ENCODE assay signal across 20 cellular contexts in genomic region chr2:96863575-96864342, GRCh38. TPM values are rescaled to one million over a fixed set of nuclear protein-coding genes. Genes with fewer than 3 reads are reported as not detected.
A peak's percentile ranks its signal among the peaks of the same experiment; 100 is the strongest.
DNase-seq lines count a peak whose midpoint lies in the region; ATAC-seq and TF ChIP-seq lines count a peak whose summit lies in the region.
"Had no signal": no experiment of that assay in that cellular context is flagged by ENCODE, and none has a peak within 500 bp of the region (broad histone marks: within the 10 kb centered on the region; RNA-seq: fewer than 3 reads in every experiment).

No MANE protein-coding gene starts in this region.

- no peaks in the 10 kb centered on the region for H3K27me3 ChIP-seq in gastroesophageal sphincter
- no peaks in the 10 kb centered on the region for H3K27me3 ChIP-seq in sigmoid colon
- H3K27me3 ChIP-seq in tibial artery: no peaks in the 10 kb centered on the region

- intact Hi-C loops in CD14-positive monocyte (cut with micrococcal nuclease) (no loop called here), sigmoid colon (cut with DNase I) (loop anchor here (10.0 kb wide), 1 partner anchor 329 kb away; the partner anchor contains the start of gene ARID5A), tibial artery (cut with DNase I; ENCODE audit: low total_unique reads) (no loop called here)

- in situ Hi-C loops in G401 (cut with HindIII; ENCODE audit: low sequenced_read_pairs): no loop called here

- TF ChIP-seq EP300 in gastroesophageal sphincter (IDR thresholded peaks at IDR 0.05) (no peak), sigmoid colon (IDR thresholded peaks at IDR 0.05) (no peak)

- peak overlapping the region in 6 of 7 donors; percentile 19 to 89 (median 72) for H3K27ac Mint-ChIP-seq in CD14-positive monocyte
- H3K27ac Mint-ChIP-seq in stimulated activated memory B cell treated with anti-CD40 and anti-IgM and Interleukin-4, amounts not matched to agents 10 μg/mL and 1 μg/mL and 100 μg/mL, for 72 hours: no peak overlapping the region
- H3K27ac Mint-ChIP-seq: B cell had no signal

- peaks cover 0 to 3% (median 1%) of the 10 kb centered on the region in 7 donors for H3K9me3 Mint-ChIP-seq in CD14-positive monocyte
- no peaks in the 10 kb centered on the region for H3K9me3 Mint-ChIP-seq in stimulated activated memory B cell treated with anti-CD40 and anti-IgM and Interleukin-4, amounts not matched to agents 10 μg/mL and 1 μg/mL and 100 μg/mL, for 72 hours
- H3K9me3 Mint-ChIP-seq: CD8-positive, alpha-beta memory T cell had no signal

- peak overlapping the region in 1 of 2 donors; percentile 75 for H3K4me3 Mint-ChIP-seq in CD14-positive monocyte
- H3K4me3 Mint-ChIP-seq in stimulated activated memory B cell treated with anti-CD40 and anti-IgM and Interleukin-4, amounts not matched to agents 10 μg/mL and 1 μg/mL and 100 μg/mL, for 72 hours: no peak overlapping the region
- H3K4me3 Mint-ChIP-seq: B cell had no signal

- TF ChIP-seq POLR2A in gastroesophageal sphincter (IDR thresholded peaks at IDR 0.05) (no peak), sigmoid colon (IDR thresholded peaks at IDR 0.05) (no peak)

- H3K4me1 ChIP-seq in gastroesophageal sphincter: peaks cover 0 to 91% (median 37%) of the 10 kb centered on the region in 3 donors
- peaks cover 0 to 83% (median 79%) of the 10 kb centered on the region in 4 donors for H3K4me1 ChIP-seq in sigmoid colon
- H3K4me1 ChIP-seq in tibial artery: peaks cover 0 to 64% (median 44%) of the 10 kb centered on the region in 4 donors

- peaks cover 60% of the 10 kb centered on the region for H3K4me1 Mint-ChIP-seq in CD14-positive monocyte
- H3K4me1 Mint-ChIP-seq in stimulated activated memory B cell treated with anti-CD40 and anti-IgM and Interleukin-4, amounts not matched to agents 10 μg/mL and 1 μg/mL and 100 μg/mL, for 72 hours: peaks cover 29% of the 10 kb centered on the region

- no peaks in the 10 kb centered on the region for H3K9me3 ChIP-seq in gastroesophageal sphincter
- no peaks in the 10 kb centered on the region for H3K9me3 ChIP-seq in sigmoid colon
- no peaks in the 10 kb centered on the region for H3K9me3 ChIP-seq in tibial artery
- H3K9me3 ChIP-seq: HAP-1 had no signal

- ATAC-seq in gastroesophageal sphincter (no peak), HG03378 (IDR thresholded peaks at IDR 0.05; ENCODE audit: unreplicated experiment) (no peak)
- no peak for ATAC-seq in stimulated activated memory B cell treated with anti-CD40 and anti-IgM and Interleukin-4, amounts not matched to agents 10 μg/mL and 1 μg/mL and 100 μg/mL, for 72 hours
- ATAC-seq: GM12878 had no signal

- 80% methylated on average over 1 of the region's 19 CpGs; no CpG with 5 or more reads in 1 of the 2 donors for WGBS in gastroesophageal sphincter (ENCODE audit: low coverage in 1 of 2), 2 donors
- 88 to 91% methylated on average over 19 of the region's 19 CpGs for WGBS in sigmoid colon, 2 donors

- H3K36me3 Mint-ChIP-seq in CD14-positive monocyte: peaks cover 24 to 27% of the 10 kb centered on the region in 2 donors
- peaks cover 62% of the 10 kb centered on the region for H3K36me3 Mint-ChIP-seq in stimulated activated memory B cell treated with anti-CD40 and anti-IgM and Interleukin-4, amounts not matched to agents 10 μg/mL and 1 μg/mL and 100 μg/mL, for 72 hours

- H3K27me3 Mint-ChIP-seq in CD14-positive monocyte (ENCODE audit: low read depth in 3 of 3): peaks cover 44 to 86% (median 56%) of the 10 kb centered on the region in 3 donors
- H3K27me3 Mint-ChIP-seq in stimulated activated memory B cell treated with anti-CD40 and anti-IgM and Interleukin-4, amounts not matched to agents 10 μg/mL and 1 μg/mL and 100 μg/mL, for 72 hours: peaks cover 17% of the 10 kb centered on the region
- H3K27me3 Mint-ChIP-seq: CD8-positive, alpha-beta memory T cell had no signal

- TF ChIP-seq CTCF in CD14-positive monocyte (IDR thresholded peaks at IDR 0.05) (no peak), gastroesophageal sphincter (IDR thresholded peaks at IDR 0.05) (no peak), sigmoid colon (IDR thresholded peaks at IDR 0.05) (no peak), tibial artery (IDR thresholded peaks at IDR 0.05) (no peak)

- H3K36me3 ChIP-seq in gastroesophageal sphincter: peaks cover 0 to 80% of the 10 kb centered on the region in 2 donors
- peaks cover 45 to 76% (median 61%) of the 10 kb centered on the region in 4 donors for H3K36me3 ChIP-seq in sigmoid colon
- H3K36me3 ChIP-seq in tibial artery: peaks cover 60 to 80% (median 70%) of the 10 kb centered on the region in 3 donors

- no peak overlapping the region for H3K4me3 ChIP-seq in gastroesophageal sphincter
- no peak overlapping the region for H3K4me3 ChIP-seq in sigmoid colon
- H3K4me3 ChIP-seq in tibial artery: no peak overlapping the region
- H3K4me3 ChIP-seq: GM12878, HAP-1 had no signal

- DNase-seq in CD14-positive monocyte (ENCODE audit: low spot score): peak; percentile 44
- DNase-seq in G401 (ENCODE audit: low spot score): peak; percentile 9
- DNase-seq in sigmoid colon: peak; percentile 69
- no peak for DNase-seq in tibial artery
- DNase-seq: CD8-positive, alpha-beta memory T cell; DND-41; GDM1; KBM-7; NCI-H1417 treated with DMSO at 0.1 percent for 48 hours; NCI-H1930; NCI-H2171 treated with DMSO at 0.1 percent for 48 hours; NCI-H446 treated with DMSO at 0.1 percent for 48 hours; RPMI8226 had no signal

- H3K27ac ChIP-seq in gastroesophageal sphincter: peak overlapping the region in 3 of 4 donors; percentile 100
- H3K27ac ChIP-seq in sigmoid colon: peak overlapping the region; percentile 45 to 100 (median 100)
- H3K27ac ChIP-seq in tibial artery: no peak overlapping the region
- H3K27ac ChIP-seq: HL-60 had no signal

RNA-seq across cellular contexts. Expression of gene ANKRD39, which starts 5.9 kb away (rescaled TPM):
- polyA plus RNA-seq in CD14-positive monocyte (1 to 10 TPM; 9.0 to 9.7 TPM), sigmoid colon (10 to 100 TPM; 12.5 to 14.8 (median 12.6) TPM)
- 28.4 and 45.2 TPM in 2 replicates for total RNA-seq in G401 (2014; rRNA removed; shearing (Covaris generic))
- total RNA-seq in gastroesophageal sphincter (10 to 100 TPM; 13.3 to 20.4 (median 17.1) TPM), sigmoid colon (10 to 100 TPM; 11.4 to 34.1 (median 26.1) TPM)

RNA-seq across cellular contexts. Expression of gene SEMA4C, which starts 6.1 kb away (rescaled TPM):
- under 1 TPM; 0.08 to 0.21 TPM for polyA plus RNA-seq in CD14-positive monocyte
- total RNA-seq in G401 (2014; rRNA removed; shearing (Covaris generic)): 37.9 and 40.6 TPM in 2 replicates
- total RNA-seq in gastroesophageal sphincter: 10 to 100 TPM; 58.7 to 66.6 (median 62.8) TPM
- total RNA-seq in sigmoid colon: 10 to 100 TPM; 57.1 to 90.1 (median 68.9) TPM
- 10 to 100 TPM in 1 of 3 donors, 1 to 10 TPM in 2; 3.6 to 21.3 (median 7.9) TPM for polyA plus RNA-seq in sigmoid colon

RNA-seq across cellular contexts. Expression of gene ANKRD23, which starts 19.9 kb away (rescaled TPM):
- polyA plus RNA-seq in CD14-positive monocyte: not detected
- total RNA-seq in G401 (2014; rRNA removed; shearing (Covaris generic)): 2.2 and 3.5 TPM in 2 replicates
- 1 to 10 TPM; 1.2 to 4.9 (median 3.1) TPM for total RNA-seq in gastroesophageal sphincter
- total RNA-seq in sigmoid colon: 1 to 10 TPM; 1.8 to 5.5 (median 4.2) TPM
- polyA plus RNA-seq in sigmoid colon: 1 to 10 TPM in 1 of 3 donors, under 1 TPM in 1, not detected in 1; 0.69 to 4.2 TPM

RNA-seq across cellular contexts. Expression of gene CNNM3, which starts 47.7 kb away (rescaled TPM):
- polyA plus RNA-seq in CD14-positive monocyte (1 to 10 TPM; 1.2 to 4.9 TPM), sigmoid colon (10 to 100 TPM in 1 of 3 donors, 1 to 10 TPM in 2; 1.2 to 11.9 (median 1.2) TPM)
- total RNA-seq in G401 (2014; rRNA removed; shearing (Covaris generic)): 15.9 and 16.6 TPM in 2 replicates
- total RNA-seq in gastroesophageal sphincter (10 to 100 TPM; 10.4 to 21.6 (median 18.9) TPM), sigmoid colon (10 to 100 TPM in 3 of 4 donors, 1 to 10 TPM in 1; 8.9 to 16.6 (median 11.8) TPM)

Comparison
In these comparisons a context has a peak if more than half of its experiments do, and no peak if none do; other contexts are left out.
1. DNase-seq: peak in CD14-positive monocyte (single experiment), G401 (single experiment) and sigmoid colon (single experiment); none in tibial artery (0 of 2).
2. H3K27ac ChIP-seq: peak in gastroesophageal sphincter (3 of 4) and sigmoid colon (4 of 4); none in tibial artery (0 of 2).